Comparison of ENCODE assay signal across 1 cellular context in genomic region chr11:121596195-121597145, GRCh38.
TF ChIP-seq lines count a peak whose summit lies in the region.

No MANE protein-coding gene starts in this region.

TF ChIP-seq in HCT116, 20 proteins besides CTCF, POLR2A, EP300 and RAD21 (continued from another document):
- TF ChIP-seq REST (IDR thresholded peaks at IDR 0.05; ENCODE audit: low read depth) (no peak), ZFX (IDR thresholded peaks at IDR 0.05) (no peak), CEBPB (IDR thresholded peaks at IDR 0.05; ENCODE audit: low read depth) (no peak), TCF7L2 (IDR thresholded peaks at IDR 0.05; ENCODE audit: borderline replicate concordance, extremely low read depth, insufficient read depth, insufficient read length) (no peak)
